18 cellular contexts compared by ENCODE assay signal in the genomic region with DNA sequence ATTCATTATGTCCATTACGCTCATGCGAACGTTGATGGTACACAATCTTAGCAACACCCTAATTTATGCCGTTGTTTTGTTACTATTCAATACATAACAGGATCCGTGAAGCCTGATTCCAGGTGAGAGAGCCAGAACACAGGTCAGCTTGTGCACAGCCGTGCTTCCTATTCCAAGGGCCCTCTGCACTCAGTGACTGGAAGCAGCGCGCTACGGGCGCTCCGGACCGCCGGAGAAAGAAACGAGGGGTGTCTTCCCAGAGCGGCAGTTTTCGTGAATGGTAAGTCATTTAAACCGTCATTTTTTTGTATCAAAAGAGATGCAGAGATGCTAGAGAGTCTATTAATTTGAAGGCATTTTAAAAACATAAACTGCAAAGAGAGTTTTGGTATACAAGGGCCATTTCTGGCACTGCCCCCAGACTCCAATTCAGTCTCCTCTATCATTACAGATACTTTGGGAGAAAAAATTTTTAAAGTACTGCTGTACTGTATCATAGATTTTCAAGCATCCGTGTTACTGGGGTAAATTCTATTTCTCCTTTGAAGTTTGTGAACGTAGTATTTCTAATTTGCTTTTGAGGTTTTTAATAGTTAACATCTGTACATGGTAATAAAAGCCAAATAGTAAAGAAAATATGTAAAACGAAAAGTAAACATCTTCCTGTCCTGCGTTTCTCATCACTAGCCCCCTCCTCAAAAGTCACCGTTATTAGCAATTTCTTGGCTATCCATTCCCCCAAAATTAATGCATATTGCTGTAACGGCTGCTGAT. TPM values are rescaled to one million over a fixed set of nuclear protein-coding genes. Genes with fewer than 3 reads are reported as not detected.
DNase-seq lines count a peak whose midpoint lies in the region; ATAC-seq and TF ChIP-seq lines count a peak whose summit lies in the region.
"Had no signal": no experiment of that assay in that cellular context is flagged by ENCODE, and none has a peak within 500 bp of the region (broad histone marks: within the 10 kb centered on the region; RNA-seq: fewer than 3 reads in every experiment).

No MANE protein-coding gene starts in this region.

- H3K9me3 Mint-ChIP-seq in activated T-helper 17 cell treated with anti-CD3 and anti-CD28 coated beads, Interleukin-2, amount 50 U/mL, for 72 hours: no peaks in the 10 kb centered on the region
- peaks cover 55% of the 10 kb centered on the region for H3K9me3 Mint-ChIP-seq in nephron progenitor cell
- H3K9me3 Mint-ChIP-seq: CD4-positive, CD25-positive, alpha-beta regulatory T cell; CD8-positive, alpha-beta memory T cell had no signal

- peaks cover 25% of the 10 kb centered on the region for H3K36me3 Mint-ChIP-seq in activated T-helper 17 cell treated with anti-CD3 and anti-CD28 coated beads, Interleukin-2, amount 50 U/mL, for 72 hours (ENCODE audit: low read depth)
- peaks cover 10% of the 10 kb centered on the region for H3K36me3 Mint-ChIP-seq in nephron progenitor cell (ENCODE audit: low read depth)

- H3K27ac ChIP-seq in right atrium auricular region: no peak overlapping the region
- H3K27ac ChIP-seq in heart right ventricle: no peak overlapping the region

- ATAC-seq in heart right ventricle (no peak), HG02610 (IDR thresholded peaks at IDR 0.05; ENCODE audit: unreplicated experiment) (no peak), GM21423 (IDR thresholded peaks at IDR 0.05; ENCODE audit: unreplicated experiment) (no peak)
- ATAC-seq in activated T-helper 17 cell treated with anti-CD3 and anti-CD28 coated beads, Interleukin-2, amount 50 U/mL, for 72 hours (replicated peaks): no peak
- ATAC-seq: HCT116 had no signal

- H3K27me3 ChIP-seq in right atrium auricular region (no peaks in the 10 kb centered on the region), heart right ventricle (peaks cover 0 to 9% (median 0%) of the 10 kb centered on the region in 7 donors)
- H3K27me3 ChIP-seq: BE2C had no signal

- H3K9me3 ChIP-seq in right atrium auricular region: no peaks in the 10 kb centered on the region
- H3K9me3 ChIP-seq in heart right ventricle: no peaks in the 10 kb centered on the region
- H3K9me3 ChIP-seq: BE2C had no signal

- H3K36me3 ChIP-seq in right atrium auricular region (peaks cover 20% of the 10 kb centered on the region), heart right ventricle (peaks cover 0 to 21% (median 0%) of the 10 kb centered on the region in 9 donors)

- peaks cover 6% of the 10 kb centered on the region for H3K4me1 Mint-ChIP-seq in activated T-helper 17 cell treated with anti-CD3 and anti-CD28 coated beads, Interleukin-2, amount 50 U/mL, for 72 hours
- peaks cover 5% of the 10 kb centered on the region for H3K4me1 Mint-ChIP-seq in nephron progenitor cell

- peak overlapping the region; percentile 58 for H3K27ac Mint-ChIP-seq in activated T-helper 17 cell treated with anti-CD3 and anti-CD28 coated beads, Interleukin-2, amount 50 U/mL, for 72 hours
- peak overlapping the region; percentile 75 for H3K27ac Mint-ChIP-seq in nephron progenitor cell
- H3K27ac Mint-ChIP-seq: CD8-positive, alpha-beta memory T cell had no signal

- DNase-seq in right atrium auricular region (ENCODE audit: low spot score) (peak; percentile 36), heart right ventricle (no peak), nephron progenitor cell (no peak)
- DNase-seq: BE2C; C1 segment of cervical spinal cord; CD4-positive, CD25-positive, alpha-beta regulatory T cell; CD8-positive, alpha-beta memory T cell; COR-L47; DMS 273 treated with DMSO at 0.1 percent for 48 hours; DMS53; DND-41; EL; GOT3; H7 had no signal

- no peaks in the 10 kb centered on the region for H3K4me1 ChIP-seq in right atrium auricular region
- peaks cover 0 to 5% (median 3%) of the 10 kb centered on the region in 9 donors for H3K4me1 ChIP-seq in heart right ventricle
- H3K4me1 ChIP-seq: BE2C had no signal

- no peak overlapping the region for H3K4me3 ChIP-seq in right atrium auricular region
- no peak overlapping the region for H3K4me3 ChIP-seq in heart right ventricle

- no peak overlapping the region for H3K4me3 Mint-ChIP-seq in activated T-helper 17 cell treated with anti-CD3 and anti-CD28 coated beads, Interleukin-2, amount 50 U/mL, for 72 hours
- no peak overlapping the region for H3K4me3 Mint-ChIP-seq in nephron progenitor cell
- H3K4me3 Mint-ChIP-seq: CD4-positive, CD25-positive, alpha-beta regulatory T cell; CD8-positive, alpha-beta memory T cell had no signal

- intact Hi-C loops in heart right ventricle (cut with DNase I): no loop called here

- H3K27me3 Mint-ChIP-seq in activated T-helper 17 cell treated with anti-CD3 and anti-CD28 coated beads, Interleukin-2, amount 50 U/mL, for 72 hours: no peaks in the 10 kb centered on the region
- H3K27me3 Mint-ChIP-seq in nephron progenitor cell (ENCODE audit: low read depth, poor library complexity): peaks cover 26% of the 10 kb centered on the region
- H3K27me3 Mint-ChIP-seq: CD4-positive, CD25-positive, alpha-beta regulatory T cell had no signal

- 86 to 90% methylated on average over 23 of the region's 23 CpGs for WGBS in heart right ventricle, 2 donors

- TF ChIP-seq CTCF in right atrium auricular region (IDR thresholded peaks at IDR 0.05) (no peak), heart right ventricle (IDR thresholded peaks at IDR 0.05) (no peak), nephron progenitor cell (IDR thresholded peaks at IDR 0.05) (no peak)

RNA-seq across cellular contexts. Expression of gene SLC25A5, which starts 6.6 kb away (rescaled TPM):
- 100 to 1,000 TPM; 134 to 174 TPM for total RNA-seq in right atrium auricular region
- 100 to 1,000 TPM; 133 to 287 (median 184) TPM for total RNA-seq in heart right ventricle
- polyA plus RNA-seq in heart right ventricle: 100 to 1,000 TPM in 1 of 2 donors, 10 to 100 TPM in 1; 43.3 to 482 TPM
- 100 to 1,000 TPM; 290 to 570 TPM for total RNA-seq in activated T-helper 17 cell treated with anti-CD3 and anti-CD28 coated beads, Interleukin-2, amount 50 U/mL, for 72 hours
